Comparison of ENCODE assay signal across 8 cellular contexts in genomic region chr4:77358315-77358928, GRCh38.
A peak's percentile ranks its signal among the peaks of the same experiment; 100 is the strongest.
DNase-seq lines count a peak whose midpoint lies in the region; ATAC-seq, FAIRE-seq and TF ChIP-seq lines count a peak whose summit lies in the region.

No MANE protein-coding gene starts in this region.

- H3K4me3 ChIP-seq in GM12878 (no peak overlapping the region), tibial nerve (no peak overlapping the region)

- TF ChIP-seq POLR2A in GM12878 (IDR thresholded peaks at IDR 0.05; ENCODE audit: low read depth, low read length): no peak
- TF ChIP-seq POLR2A in tibial nerve (IDR thresholded peaks at IDR 0.05): no peak

- H3K27ac ChIP-seq in GM12878 (ENCODE audit: control insufficient read depth, insufficient read depth): no peak overlapping the region
- no peak overlapping the region for H3K27ac ChIP-seq in tibial nerve

- RAD21 ChIA-PET in GM12878 (lab: Charles Lee; ENCODE audit: unreplicated experiment): interaction anchor here (0.6 to 1.7 kb wide), 6 partner anchors 37 to 1182 kb away, joined by 3 to 7 read pairs (median 3); no protein-coding TSS in a partner anchor

- ATAC-seq in GM18858 (IDR thresholded peaks at IDR 0.05; ENCODE audit: unreplicated experiment): peak; percentile 41
- peak; percentile 88 for ATAC-seq in GM12878

- H3K9ac ChIP-seq in GM12878 (ENCODE audit: control insufficient read depth, insufficient read depth, low read length): no peak overlapping the region

- no peaks in the 10 kb centered on the region for H3K9me3 ChIP-seq in GM12878 (replicated peaks; ENCODE audit: control insufficient read depth, insufficient read depth, low read length)
- H3K9me3 ChIP-seq in tibial nerve: no peaks in the 10 kb centered on the region

- no peaks in the 10 kb centered on the region; a peak in 1 of 4 replicates for H3K27me3 ChIP-seq in GM12878 (replicated peaks in 1 of 2; ENCODE audit: control insufficient read depth in 2 of 2, insufficient read depth in 2 of 2, low read length in 1 of 2)
- no peaks in the 10 kb centered on the region for H3K27me3 ChIP-seq in tibial nerve

- CTCF ChIA-PET in GM12878 (lab: Yijun Ruan, JAX): interaction anchor here (0.5 to 4.2 kb wide), 35 partner anchors 8 to 519 kb away, joined by 3 to 59 read pairs (median 5); no protein-coding TSS in a partner anchor

- no peak overlapping the region for H3K4me2 ChIP-seq in GM12878 (ENCODE audit: control insufficient read depth, insufficient read depth)

- in situ Hi-C loops in GM12878 (cut with MboI): loop anchor here (5.0 kb wide), 1 partner anchor 116 kb away; no protein-coding TSS in a partner anchor

- intact Hi-C loops in GM12878 (cut with micrococcal nuclease; ENCODE audit: unreplicated experiment): loop anchor here (1.0 to 5.0 kb wide), 2 partner anchors 118 to 306 kb away; no protein-coding TSS in a partner anchor

- H3K79me2 ChIP-seq in GM12878 (ENCODE audit: control insufficient read depth, insufficient read depth, low read length): no peaks in the 10 kb centered on the region

- no TSS peak for BruUV-seq in GM12878 (replicated peaks; lab: Mats Ljungman, UMichigan)

- H2AFZ ChIP-seq in GM12878 (ENCODE audit: control insufficient read depth, low read depth, low read length): no peak overlapping the region

- DNase-seq in CD1c-positive myeloid dendritic cell (ENCODE audit: extremely low spot score): peak; percentile 23
- peak; percentile 67 for DNase-seq in NAMALWA (ENCODE audit: low spot score)
- no peak for DNase-seq in GM12878 (ENCODE audit: low read depth, low spot score)
- peak; percentile 42 for DNase-seq in iris pigment epithelial cell (ENCODE audit: low read depth)
- peak in 1 of 2 donors; percentile 18 for DNase-seq in tibial nerve (ENCODE audit: low spot score in 2 of 2)
- DNase-seq in DMS79 (lab: John Stamatoyannopoulos, UW): no peak
- DNase-seq in NCI-H187 (lab: John Stamatoyannopoulos, UW): no peak

- TF ChIP-seq EP300 in GM12878 (IDR thresholded peaks at IDR 0.05; ENCODE audit: borderline replicate concordance in 1 of 2, control insufficient read depth in 1 of 2, low read depth in 2 of 2, low read length in 2 of 2): no peak
- TF ChIP-seq EP300 in tibial nerve (IDR thresholded peaks at IDR 0.05): no peak

- TF ChIP-seq CTCF in GM12878 (IDR thresholded peaks at IDR 0.05 in 2 of 3, conservative IDR thresholded peaks at IDR 0.05 in 1 of 3; ENCODE audit: control insufficient read depth in 2 of 3, extremely low read depth in 1 of 3, insufficient read depth in 1 of 3, low read depth in 3 of 3, low read length in 3 of 3) (peak; percentile 60 to 65 (median 60); a peak in 5 of 6 replicates), tibial nerve (IDR thresholded peaks at IDR 0.05) (peak; percentile 20 to 49 (median 39))

- H3K4me1 ChIP-seq in GM12878 (ENCODE audit: control insufficient read depth, insufficient read depth, low read length) (no peaks in the 10 kb centered on the region; the same call in 1 of the 2 replicates), tibial nerve (no peaks in the 10 kb centered on the region)

- H4K20me1 ChIP-seq in GM12878 (ENCODE audit: control insufficient read depth, insufficient read depth): no peaks in the 10 kb centered on the region; the same call in 1 of the 2 replicates

- POLR2A ChIA-PET in GM12878 (lab: Charles Lee): no interaction called here

- H3K36me3 ChIP-seq in GM12878 (ENCODE audit: control insufficient read depth in 2 of 2, insufficient read depth in 2 of 2, low read length in 1 of 2): no peaks in the 10 kb centered on the region
- H3K36me3 ChIP-seq in tibial nerve: no peaks in the 10 kb centered on the region

- FAIRE-seq in GM12878 (lab: Jason Lieb, UNC): no peak

- WGBS in GM12878 (ENCODE audit: insufficient coverage, insufficient replicate concordance, low lambda C conversion rate, missing lambda C conversion rate): 89% methylated on average over 2 of the region's 2 CpGs
- WGBS in tibial nerve, 2 donors: 75 to 82% methylated on average over 2 of the region's 2 CpGs

- SMC1A ChIA-PET in GM12878 (lab: Charles Lee; ENCODE audit: uncharacterized antibody, unreplicated experiment): interaction anchor here (0.9 to 3.2 kb wide), 11 partner anchors 10 to 313 kb away, joined by 3 to 27 read pairs (median 3); no protein-coding TSS in a partner anchor

- TF ChIP-seq RAD21 in GM12878 (IDR thresholded peaks at IDR 0.05; ENCODE audit: insufficient read depth, low read depth, low read length): peak; percentile 67

TF ChIP-seq in GM12878, 131 proteins besides CTCF, POLR2A, EP300 and RAD21:
- TF ChIP-seq PKNOX1 (IDR thresholded peaks at IDR 0.05): no peak
- peak; percentile 76 for TF ChIP-seq SMC3 (IDR thresholded peaks at IDR 0.05; ENCODE audit: borderline replicate concordance, low read length)
- no peak for TF ChIP-seq CBX5 (IDR thresholded peaks at IDR 0.05; ENCODE audit: low read depth)
- no peak for TF ChIP-seq REST (IDR thresholded peaks at IDR 0.05; ENCODE audit: low read depth, low read length)
- no peak for TF ChIP-seq ZBTB11 (CRISPR knock-in tag; IDR thresholded peaks at IDR 0.05)

Comparison
In these comparisons a context has a peak if more than half of its experiments do, and no peak if none do; other contexts are left out.
1. DNase-seq: peak in CD1c-positive myeloid dendritic cell (single experiment), NAMALWA (single experiment) and iris pigment epithelial cell (single experiment); none in GM12878 (single experiment), DMS79 (single experiment) and NCI-H187 (0 of 2).